11 cellular contexts compared by ENCODE assay signal in the genomic region with DNA sequence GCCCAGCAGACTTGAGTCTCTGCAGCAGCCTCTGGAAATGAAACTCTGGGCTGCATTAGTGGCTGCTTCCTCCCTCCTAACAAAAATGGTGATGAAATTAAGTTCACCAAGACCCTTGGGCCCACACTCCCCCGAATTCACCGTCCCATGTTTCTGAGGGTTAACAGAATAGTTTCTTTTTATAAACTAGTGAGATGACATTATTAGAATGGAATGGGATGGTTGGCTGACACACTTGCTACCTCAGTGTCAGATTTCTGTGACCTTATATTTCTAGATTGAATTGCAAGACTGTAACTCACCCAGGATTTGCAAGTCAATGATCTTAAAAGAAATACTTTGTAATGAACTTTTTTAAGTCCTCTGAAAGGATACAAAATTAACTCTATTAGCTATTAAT.
DNase-seq lines count a peak whose midpoint lies in the region; ATAC-seq and TF ChIP-seq lines count a peak whose summit lies in the region.
"Had no signal": no experiment of that assay in that cellular context is flagged by ENCODE, and none has a peak within 500 bp of the region (broad histone marks: within the 10 kb centered on the region; RNA-seq: fewer than 3 reads in every experiment).

No MANE protein-coding gene starts in this region.

- peak overlapping the region; percentile 59 for H2BK12ac ChIP-seq in trophoblast cell (ENCODE audit: low read length)

- H3K9me3 ChIP-seq in SJSA1 (replicated peaks), result no peaks in the 10 kb centered on the region
- H3K9me3 ChIP-seq in trophoblast cell (ENCODE audit: insufficient read depth, low read depth, low read length), result no peaks in the 10 kb centered on the region
- H3K9me3 ChIP-seq in BE2C, result no peaks in the 10 kb centered on the region

- intact Hi-C loops in Calu3 (cut with micrococcal nuclease; ENCODE audit: unreplicated experiment), result loop anchor here (2.0 kb wide), 1 partner anchor 49 kb away; no protein-coding TSS in a partner anchor

- no peak overlapping the region for H2BK120ac ChIP-seq in trophoblast cell (ENCODE audit: insufficient read depth, low read length, poor library complexity)

- H3K27ac ChIP-seq in SJSA1 (peak overlapping the region; percentile 90), trophoblast cell (ENCODE audit: low read depth, low read length) (no peak overlapping the region)

- H3K27ac Mint-ChIP-seq in Calu3 (ENCODE audit: unreplicated experiment) (peak overlapping the region; percentile 91), endothelial cell (ENCODE audit: unreplicated experiment) (no peak overlapping the region)

- CTCF ChIA-PET in Calu3 (lab: Charles Lee), result no interaction called here

- no peaks in the 10 kb centered on the region for H3K79me1 ChIP-seq in trophoblast cell (ENCODE audit: low read length)

- no peaks in the 10 kb centered on the region for H3K27me3 ChIP-seq in SJSA1 (replicated peaks)
- H3K27me3 ChIP-seq in trophoblast cell (ENCODE audit: insufficient read depth, low read length), result no peaks in the 10 kb centered on the region
- H3K27me3 ChIP-seq in BE2C, result no peaks in the 10 kb centered on the region

- no peak for ATAC-seq in GM19467 (IDR thresholded peaks at IDR 0.05; ENCODE audit: unreplicated experiment)

- H3K4me1 Mint-ChIP-seq in Calu3 (ENCODE audit: low read depth, unreplicated experiment) (peaks cover 42% of the 10 kb centered on the region), endothelial cell (ENCODE audit: unreplicated experiment) (peaks cover 3% of the 10 kb centered on the region)

- no peak overlapping the region for H4K8ac ChIP-seq in trophoblast cell (ENCODE audit: low read depth, low read length)

- no CpG with 5 or more reads among the region's 2 CpGs for WGBS in trophoblast cell (ENCODE audit: extremely low coverage, insufficient coverage, insufficient read length)

- no peak overlapping the region for H4K12ac ChIP-seq in trophoblast cell (ENCODE audit: low read depth, low read length)

- no peak overlapping the region for H2AFZ ChIP-seq in trophoblast cell (ENCODE audit: insufficient read depth, low read length, poor library complexity)

- no TSS peak for BruUV-seq in Calu3 (replicated peaks; lab: Mats Ljungman, UMichigan)

- no peak overlapping the region for H2BK5ac ChIP-seq in trophoblast cell (ENCODE audit: low read depth, low read length, poor library complexity)

- TF ChIP-seq CTCF in Calu3 (IDR thresholded peaks at IDR 0.05; ENCODE audit: unreplicated experiment), result no peak
- TF ChIP-seq CTCF in fibroblast of pulmonary artery (IDR thresholded peaks at IDR 0.05; ENCODE audit: low read length, missing control alignments), result no peak
- TF ChIP-seq CTCF in endothelial cell (IDR thresholded peaks at IDR 0.05; ENCODE audit: unreplicated experiment), result no peak
- TF ChIP-seq CTCF in BE2C (IDR thresholded peaks at IDR 0.05; ENCODE audit: low read depth, low read length), result no peak

- no peak overlapping the region for H3K14ac ChIP-seq in trophoblast cell (ENCODE audit: low read length)

- H3K36me3 ChIP-seq in SJSA1, result no peaks in the 10 kb centered on the region
- no peaks in the 10 kb centered on the region for H3K36me3 ChIP-seq in trophoblast cell (ENCODE audit: control insufficient read depth in 1 of 2, insufficient read depth in 2 of 2, low read length in 2 of 2)
- no peaks in the 10 kb centered on the region for H3K36me3 ChIP-seq in BE2C

- H3K4me3 ChIP-seq in SJSA1 (no peak overlapping the region), fibroblast of pulmonary artery (replicated peaks; ENCODE audit: low read depth, low read length) (no peak overlapping the region), trophoblast cell (ENCODE audit: low read depth, low read length) (no peak overlapping the region), BE2C (ENCODE audit: low read depth, low read length) (no peak overlapping the region)

- peaks cover 67% of the 10 kb centered on the region for H3K4me1 ChIP-seq in SJSA1 (replicated peaks)
- H3K4me1 ChIP-seq in trophoblast cell (ENCODE audit: control insufficient read depth in 1 of 2, insufficient read depth in 2 of 2, low read length in 2 of 2), result peaks cover 9 to 10% of the 10 kb centered on the region in 2 experiments
- H3K4me1 ChIP-seq in BE2C, result no peaks in the 10 kb centered on the region

- H3K36me3 Mint-ChIP-seq in Calu3 (ENCODE audit: insufficient read depth, unreplicated experiment) (no peaks in the 10 kb centered on the region), endothelial cell (ENCODE audit: low read depth, unreplicated experiment) (no peaks in the 10 kb centered on the region)

- H3K18ac ChIP-seq in trophoblast cell (ENCODE audit: low read length), result no peak overlapping the region

- H3K27me3 Mint-ChIP-seq in Calu3 (ENCODE audit: unreplicated experiment), result no peaks in the 10 kb centered on the region
- H3K27me3 Mint-ChIP-seq in endothelial cell (ENCODE audit: unreplicated experiment), result peaks cover 3% of the 10 kb centered on the region

- no peak overlapping the region for H3K4ac ChIP-seq in trophoblast cell (ENCODE audit: low read depth, low read length)

- no peaks in the 10 kb centered on the region for H3K9me3 Mint-ChIP-seq in Calu3 (ENCODE audit: low read depth, unreplicated experiment)
- H3K9me3 Mint-ChIP-seq in endothelial cell (ENCODE audit: unreplicated experiment), result no peaks in the 10 kb centered on the region

- H3K4me2 ChIP-seq in trophoblast cell (ENCODE audit: low read length), result no peak overlapping the region

- no peak overlapping the region for H2AK5ac ChIP-seq in trophoblast cell (ENCODE audit: low read length)

- H3K9ac ChIP-seq in trophoblast cell (ENCODE audit: low read length), result no peak overlapping the region

- H3K4me3 Mint-ChIP-seq in Calu3 (ENCODE audit: low read depth, unreplicated experiment), result no peak overlapping the region
- H3K4me3 Mint-ChIP-seq in endothelial cell (ENCODE audit: unreplicated experiment), result no peak overlapping the region

- no peak overlapping the region for H4K91ac ChIP-seq in trophoblast cell (ENCODE audit: low read depth, low read length)

- no peaks in the 10 kb centered on the region for H3K79me2 ChIP-seq in trophoblast cell (ENCODE audit: control insufficient read depth, insufficient read depth, low read length, poor library complexity)

- DNase-seq in Calu3 (no peak), SJSA1 (ENCODE audit: low read depth in 1 of 2, low spot score in 2 of 2) (peak; percentile 68 to 82), fibroblast of pulmonary artery (ENCODE audit: low read depth) (peak; percentile 60), trophoblast cell (peak in 1 of 2 donors; percentile 43), T-helper 2 cell (no peak), endothelial cell (ENCODE audit: low spot score) (no peak), BE2C (no peak)
- DNase-seq: activated CD4-positive, alpha-beta T cell treated with anti-CD3 and anti-CD28 coated beads for 4 hours; COR-L47; NCI-H2081 treated with DMSO at 0.1 percent for 48 hours had no signal

- no peak overlapping the region for H3K23ac ChIP-seq in trophoblast cell (ENCODE audit: low read length)

Comparison
In these comparisons a context has a peak if more than half of its experiments do, and no peak if none do; other contexts are left out.
1. DNase-seq: peak in SJSA1 (2 of 2) and fibroblast of pulmonary artery (single experiment); none in Calu3 (single experiment), T-helper 2 cell (0 of 5), endothelial cell (single experiment) and BE2C (single experiment).